ENCODE assay signal across 9 cellular contexts in genomic region chr15:74786659-74787165, GRCh38. TPM values are rescaled to one million over a fixed set of nuclear protein-coding genes. Genes with fewer than 3 reads are reported as not detected.
DNase-seq lines count a peak whose midpoint lies in the region; ATAC-seq and TF ChIP-seq lines count a peak whose summit lies in the region.
"Had no signal": no experiment of that assay in that cellular context is flagged by ENCODE, and none has a peak within 500 bp of the region (broad histone marks: within the 10 kb centered on the region; RNA-seq: fewer than 3 reads in every experiment).

No MANE protein-coding gene starts in this region.

- TF ChIP-seq CTCF in glutamatergic neuron (IDR thresholded peaks at IDR 0.05; ENCODE audit: partially characterized antibody, unreplicated experiment), result no peak
- TF ChIP-seq CTCF in foreskin fibroblast (IDR thresholded peaks at IDR 0.05; ENCODE audit: low read depth, low read length), result no peak

- H3K9me3 Mint-ChIP-seq in glutamatergic neuron (ENCODE audit: unreplicated experiment), result no peaks in the 10 kb centered on the region
- no peaks in the 10 kb centered on the region for H3K9me3 Mint-ChIP-seq in stimulated activated memory B cell treated with anti-CD40 and anti-IgM and Interleukin-4, amounts not matched to agents 10 μg/mL and 1 μg/mL and 100 μg/mL, for 72 hours

- H3K27me3 Mint-ChIP-seq in T-helper 17 cell (no peaks in the 10 kb centered on the region), glutamatergic neuron (ENCODE audit: unreplicated experiment) (peaks cover 6% of the 10 kb centered on the region)
- no peaks in the 10 kb centered on the region for H3K27me3 Mint-ChIP-seq in stimulated activated memory B cell treated with anti-CD40 and anti-IgM and Interleukin-4, amounts not matched to agents 10 μg/mL and 1 μg/mL and 100 μg/mL, for 72 hours

- no peaks in the 10 kb centered on the region for H3K9me3 ChIP-seq in T-helper 17 cell (ENCODE audit: control insufficient read depth, low read length, poor library complexity, severe bottlenecking)

- peaks cover 66% of the 10 kb centered on the region for H3K4me1 Mint-ChIP-seq in T-helper 17 cell
- H3K4me1 Mint-ChIP-seq in glutamatergic neuron (ENCODE audit: low read depth, unreplicated experiment), result peaks cover 35% of the 10 kb centered on the region
- H3K4me1 Mint-ChIP-seq in stimulated activated memory B cell treated with anti-CD40 and anti-IgM and Interleukin-4, amounts not matched to agents 10 μg/mL and 1 μg/mL and 100 μg/mL, for 72 hours, result peaks cover 83% of the 10 kb centered on the region

- H3K4me3 Mint-ChIP-seq in T-helper 17 cell, result peak overlapping the region; percentile 95
- H3K4me3 Mint-ChIP-seq in glutamatergic neuron (ENCODE audit: unreplicated experiment), result no peak overlapping the region
- peak overlapping the region; percentile 91 for H3K4me3 Mint-ChIP-seq in stimulated activated memory B cell treated with anti-CD40 and anti-IgM and Interleukin-4, amounts not matched to agents 10 μg/mL and 1 μg/mL and 100 μg/mL, for 72 hours

- ATAC-seq in T-helper 17 cell (no peak), HG02588 (IDR thresholded peaks at IDR 0.05; ENCODE audit: unreplicated experiment) (no peak)
- ATAC-seq in stimulated activated memory B cell treated with anti-CD40 and anti-IgM and Interleukin-4, amounts not matched to agents 10 μg/mL and 1 μg/mL and 100 μg/mL, for 72 hours, result no peak

- H3K4me3 ChIP-seq in foreskin fibroblast (ENCODE audit: low read depth in 1 of 2, low read length in 2 of 2), result no peak overlapping the region

- peak; percentile 19 for TF ChIP-seq POLR2A in GM19193 (IDR thresholded peaks at IDR 0.05; ENCODE audit: extremely low read depth, insufficient read depth, insufficient read length)

- peaks cover 7% of the 10 kb centered on the region for H3K36me3 Mint-ChIP-seq in T-helper 17 cell (ENCODE audit: low read depth)
- H3K36me3 Mint-ChIP-seq in glutamatergic neuron (ENCODE audit: unreplicated experiment), result no peaks in the 10 kb centered on the region
- H3K36me3 Mint-ChIP-seq in stimulated activated memory B cell treated with anti-CD40 and anti-IgM and Interleukin-4, amounts not matched to agents 10 μg/mL and 1 μg/mL and 100 μg/mL, for 72 hours, result peaks cover 44% of the 10 kb centered on the region

- H3K27ac Mint-ChIP-seq in T-helper 17 cell, result peak overlapping the region; percentile 98
- H3K27ac Mint-ChIP-seq in glutamatergic neuron (ENCODE audit: unreplicated experiment), result peak overlapping the region; percentile 12
- H3K27ac Mint-ChIP-seq in stimulated activated memory B cell treated with anti-CD40 and anti-IgM and Interleukin-4, amounts not matched to agents 10 μg/mL and 1 μg/mL and 100 μg/mL, for 72 hours, result peak overlapping the region; percentile 82

- DNase-seq in T-helper 17 cell (no peak), glutamatergic neuron (no peak), foreskin fibroblast (no peak), kidney tubule cell (ENCODE audit: low spot score) (no peak)
- DNase-seq in stimulated activated naive CD4-positive, alpha-beta T cell treated with Interleukin-2 at 50 U/mL for 16 hours (lab: John Stamatoyannopoulos, UW), result no peak

RNA-seq across cellular contexts. Expression of gene CSK, which starts 4.8 kb away (rescaled TPM):
- total RNA-seq in T-helper 17 cell, result 100 to 1,000 TPM; 188 to 208 TPM
- total RNA-seq in glutamatergic neuron (ENCODE audit: unreplicated experiment), result 72.6 TPM

RNA-seq across cellular contexts. Expression of gene LMAN1L, which starts 25.9 kb away (rescaled TPM):
- total RNA-seq in T-helper 17 cell (under 1 TPM; 0.82 to 0.91 TPM), glutamatergic neuron (ENCODE audit: unreplicated experiment) (not detected)

RNA-seq across cellular contexts. Expression of gene CYP1A2, which starts 38.1 kb away (rescaled TPM):
- total RNA-seq in T-helper 17 cell (not detected), glutamatergic neuron (ENCODE audit: unreplicated experiment) (not detected)
- total RNA-seq: T-helper 2 cell treated with Interferon-gamma antibody and Interleukin-4, amounts not matched to agents 100 ng/mL and 5 ng/mL, for 36 hours had no signal

RNA-seq across cellular contexts. Expression of gene CPLX3, which starts 39.7 kb away (rescaled TPM):
- total RNA-seq in T-helper 17 cell (under 1 TPM in 1 of 2 donors, not detected in 1; 0.20 TPM), glutamatergic neuron (ENCODE audit: unreplicated experiment) (0.32 TPM)

RNA-seq across cellular contexts. Expression of gene ULK3, which starts 56.2 kb away (rescaled TPM):
- total RNA-seq in T-helper 17 cell, result 10 to 100 TPM; 44.6 to 49.0 TPM
- total RNA-seq in glutamatergic neuron (ENCODE audit: unreplicated experiment), result 46.5 TPM

Comparison
In these comparisons a context has a peak if more than half of its experiments do, and no peak if none do; other contexts are left out.
1. H3K27ac Mint-ChIP-seq: peak in every context shown above with its lines; median percentile 98 in T-helper 17 cell; 82 in stimulated activated memory B cell treated with anti-CD40 and anti-IgM and Interleukin-4, amounts not matched to agents 10 μg/mL and 1 μg/mL and 100 μg/mL, for 72 hours; 12 in glutamatergic neuron.